31 cellular contexts compared by ENCODE assay signal in genomic region chr3:97001611-97002010, GRCh38.
"Had no signal": no experiment of that assay in that cellular context is flagged by ENCODE, and none has a peak within 500 bp of the region (broad histone marks: within the 10 kb centered on the region; RNA-seq: fewer than 3 reads in every experiment).

No MANE protein-coding gene starts in this region.

- H3K27me3 ChIP-seq: adrenal gland, ascending aorta, body of pancreas, brain microvascular endothelial cell, breast epithelium, cardiac muscle cell had no signal

- H3K27ac ChIP-seq: adrenal gland, ascending aorta, body of pancreas, brain microvascular endothelial cell, breast epithelium, cardiac muscle cell had no signal

- ATAC-seq: activated naive CD4-positive, alpha-beta T cell treated with anti-CD3 and anti-CD28 coated beads, Interleukin-2, amount 50 U/mL, for 72 hours; activated naive CD8-positive, alpha-beta T cell treated with anti-CD3 and anti-CD28 coated beads, Interleukin-2, amount 50 U/mL, for 24 hours; activated T-cell treated with anti-CD3 and anti-CD28 coated beads, Interleukin-2, amount 50 U/mL, for 4 hours; activated T-cell treated with anti-CD3 and anti-CD28 coated beads, Interleukin-2, amount 50 U/mL, for 72 hours; activated T-helper 17 cell treated with anti-CD3 and anti-CD28 coated beads, Interleukin-2, amount 50 U/mL, for 72 hours; body of pancreas had no signal

- DNase-seq: activated effector memory CD4-positive, alpha-beta T cell treated with anti-CD3 and anti-CD28 coated beads, Interleukin-2, amount 50 U/mL, for 16 hours; activated effector memory CD4-positive, alpha-beta T cell treated with Interleukin-2 at 50 U/mL for 16 hours; activated gamma-delta T cell; activated gamma-delta T cell treated with Interleukin-2 at 50 U/mL for 16 hours; activated naive CD4-positive, alpha-beta T cell; activated naive CD4-positive, alpha-beta T cell treated with anti-CD3 and anti-CD28 coated beads for 36 hours; activated naive CD4-positive, alpha-beta T cell treated with anti-CD3 and anti-CD28 coated beads, Interleukin-2, amount 10 ng/mL, durations not matched to agents 7 days and 5 days; activated naive CD4-positive, alpha-beta T cell treated with anti-CD3 and anti-CD28 coated beads, Interleukin-2, amount 50 U/mL, for 16 hours; activated naive CD4-positive, alpha-beta T cell treated with Interleukin-2 at 50 U/mL for 16 hours; activated naive CD8-positive, alpha-beta T cell treated with anti-CD3 and anti-CD28 coated beads for 36 hours; activated naive CD8-positive, alpha-beta T cell treated with anti-CD3 and anti-CD28 coated beads, Interleukin-2, amount 10 ng/mL, durations not matched to agents 7 days and 5 days; activated naive CD8-positive, alpha-beta T cell treated with anti-CD3 and anti-CD28 coated beads, Interleukin-2, amount 50 U/mL, for 24 hours; activated T-cell treated with anti-CD3 and anti-CD28 coated beads, Interleukin-2, amount 50 U/mL, for 1 hour; activated T-cell treated with anti-CD3 and anti-CD28 coated beads, Interleukin-2, amount 50 U/mL, for 24 hours; activated T-cell treated with anti-CD3 and anti-CD28 coated beads, Interleukin-2, amount 50 U/mL, for 4 hours; activated T-cell treated with anti-CD3 and anti-CD28 coated beads, Interleukin-2, amount 50 U/mL, for 48 hours; activated T-cell treated with anti-CD3 and anti-CD28 coated beads, Interleukin-2, amount 50 U/mL, for 72 hours; adrenal gland; amniotic stem cell; amygdala; aorta; body of pancreas; brain microvascular endothelial cell; caudate nucleus; central memory CD4-positive, alpha-beta T cell; cerebellar nuclear complex had no signal

- H3K9me3 ChIP-seq: adrenal gland, body of pancreas, breast epithelium had no signal

- H3K36me3 ChIP-seq: adrenal gland, ascending aorta, brain microvascular endothelial cell, breast epithelium, cardiac muscle cell had no signal

- H3K4me3 ChIP-seq: adrenal gland, ascending aorta, body of pancreas, breast epithelium, cardiac muscle cell had no signal

- H3K4me1 ChIP-seq: adrenal gland, ascending aorta, body of pancreas, breast epithelium had no signal
